10 cellular contexts compared by ENCODE assay signal in the genomic region with DNA sequence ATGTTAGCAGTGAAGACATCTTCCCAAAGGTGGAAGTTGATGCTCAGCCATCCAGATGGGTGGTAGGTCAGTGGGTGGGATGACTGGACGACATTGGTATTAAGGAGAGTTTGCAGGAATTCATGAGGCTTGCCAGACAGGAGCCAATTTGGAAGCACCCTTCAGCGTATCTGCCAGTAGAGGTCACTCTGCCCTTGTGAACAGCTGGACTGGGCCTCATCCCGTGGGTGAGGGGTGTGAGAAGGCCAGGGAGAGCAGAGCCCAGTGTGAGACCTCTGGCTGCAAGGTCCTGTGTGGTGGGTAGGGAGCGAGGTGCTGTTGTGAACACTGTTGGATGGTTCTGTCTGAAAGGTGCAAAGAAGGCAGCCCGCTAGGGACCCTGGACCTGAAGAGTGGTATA. TPM values are rescaled to one million over a fixed set of nuclear protein-coding genes. Genes with fewer than 3 reads are reported as not detected.
A peak's percentile ranks its signal among the peaks of the same experiment; 100 is the strongest.
DNase-seq lines count a peak whose midpoint lies in the region; ATAC-seq and TF ChIP-seq lines count a peak whose summit lies in the region.
"Had no signal": no experiment of that assay in that cellular context is flagged by ENCODE, and none has a peak within 500 bp of the region (broad histone marks: within the 10 kb centered on the region; RNA-seq: fewer than 3 reads in every experiment).

No MANE protein-coding gene starts in this region.

- CTCF ChIA-PET in BJ (lab: Yijun Ruan, JAX) (interaction anchor here (0.9 to 1.1 kb wide), 2 partner anchors 152 to 155 kb away, joined by 3 to 4 read pairs; no protein-coding TSS in a partner anchor), HEK293T (lab: Yijun Ruan, JAX) (no interaction called here)

- H3K36me3 ChIP-seq in BJ (ENCODE audit: control insufficient read depth, insufficient read depth, low read length): no peaks in the 10 kb centered on the region

- H3K27me3 ChIP-seq in BJ (ENCODE audit: control insufficient read depth, insufficient read depth, low read length): no peaks in the 10 kb centered on the region

- intact Hi-C loops in left colon (cut with DNase I, micrococcal nuclease): no loop called here

- DNase-seq in BJ (ENCODE audit: low read depth) (no peak), HEK293T (ENCODE audit: extremely low spot score) (peak; percentile 36), astrocyte of the cerebellum (ENCODE audit: low read depth) (no peak), left colon (no peak), OCI-M2 (lab: John Stamatoyannopoulos, UW; ENCODE audit: unreplicated experiment) (no peak), NCI-H2227 treated with DMSO at 0.1 percent for 48 hours (lab: John Stamatoyannopoulos, UW) (no peak)
- no peak for DNase-seq in stimulated activated CD4-positive, alpha-beta T cell treated with anti-CD3 and anti-CD28 coated beads, Interleukin-4, amount 100 ng/mL, for 24 hours
- DNase-seq: aorta had no signal

- in situ Hi-C loops in astrocyte of the cerebellum (cut with HindIII; ENCODE audit: low sequenced_read_pairs): no loop called here

- POLR2A ChIA-PET in BJ (lab: Charles Lee) (no interaction called here), HEK293T (lab: Yijun Ruan, JAX) (no interaction called here)

- H3K4me3 ChIP-seq in BJ (ENCODE audit: low read depth, low read length) (no peak overlapping the region), astrocyte of the cerebellum (ENCODE audit: low read depth, low read length) (no peak overlapping the region)

- peak; percentile 38 for TF ChIP-seq CTCF in BJ (IDR thresholded peaks at IDR 0.05; ENCODE audit: insufficient read depth, low read depth, low read length)
- TF ChIP-seq CTCF in astrocyte of the cerebellum (IDR thresholded peaks at IDR 0.05; ENCODE audit: low read depth, low read length, missing control alignments): peak; percentile 9

- ATAC-seq in left colon (peak; percentile 36), GM18907 (IDR thresholded peaks at IDR 0.05; ENCODE audit: unreplicated experiment) (no peak)
- ATAC-seq: Panc1 had no signal

TF ChIP-seq in HEK293T, 16 proteins besides CTCF, POLR2A, EP300 and RAD21:
- TF ChIP-seq SP1 (IDR thresholded peaks at IDR 0.05) (no peak), BHLHE40 (IDR thresholded peaks at IDR 0.05; ENCODE audit: borderline replicate concordance) (no peak)

RNA-seq across cellular contexts. Expression of a gene that starts 37.7 kb away (rescaled TPM):
- not detected in 2 replicates for polyA plus RNA-seq in BJ (2011; rRNA removed)
- not detected in 2 replicates for polyA minus RNA-seq in BJ (2011; rRNA and poly(A)+ RNA removed)
- under 1 TPM; 0.06 to 0.15 TPM for total RNA-seq in left colon
- total RNA-seq: aorta had no signal
- polyA plus RNA-seq: aorta had no signal
